13 cellular contexts compared by ENCODE assay signal in genomic region chr1:218384576-218384975, GRCh38. TPM values are rescaled to one million over a fixed set of nuclear protein-coding genes. Genes with fewer than 3 reads are reported as not detected.
DNase-seq lines count a peak whose midpoint lies in the region; ATAC-seq lines count a peak whose summit lies in the region.
"Had no signal": no experiment of that assay in that cellular context is flagged by ENCODE, and none has a peak within 500 bp of the region (broad histone marks: within the 10 kb centered on the region; RNA-seq: fewer than 3 reads in every experiment).

No MANE protein-coding gene starts in this region.

- peaks cover 32% of the 10 kb centered on the region for H3K4me1 ChIP-seq in SJSA1 (replicated peaks)

- DNase-seq in DMS153 (lab: John Stamatoyannopoulos, UW) (peak; percentile 60), NCI-H1436 treated with DMSO at 0.1 percent for 48 hours (lab: John Stamatoyannopoulos, UW) (peak; percentile 61), SJSA1 (ENCODE audit: low read depth in 1 of 2, low spot score in 2 of 2) (peak; percentile 70 to 76), iris pigment epithelial cell (ENCODE audit: low read depth) (peak; percentile 74), activated gamma-delta T cell treated with Interleukin-2 at 50 U/mL for 16 hours (no peak)
- no peak for DNase-seq in effector CD4-positive, alpha-beta T cell
- DNase-seq: activated naive CD4-positive, alpha-beta T cell; Caco-2; endodermal cell; small intestine; stimulated activated CD8-positive, alpha-beta memory T cell treated with anti-CD3 and anti-CD28 coated beads, Interleukin-4, amount 100 ng/mL, for 48 hours had no signal

- no peak for ATAC-seq in GM21447 (IDR thresholded peaks at IDR 0.05; ENCODE audit: unreplicated experiment)
- ATAC-seq in GM18519 (IDR thresholded peaks at IDR 0.05; ENCODE audit: low FRiP score, unreplicated experiment), result no peak

- no peaks in the 10 kb centered on the region for H3K27me3 ChIP-seq in SJSA1 (replicated peaks)

- H3K4me3 ChIP-seq in SJSA1, result no peak overlapping the region

- no peaks in the 10 kb centered on the region for H3K9me3 ChIP-seq in SJSA1 (replicated peaks)

- no peaks in the 10 kb centered on the region for H3K36me3 ChIP-seq in SJSA1

- H3K27ac ChIP-seq in SJSA1, result peak overlapping the region; percentile 23

RNA-seq across cellular contexts. Expression of gene TGFB2, which starts 39.4 kb away (rescaled TPM):
- total RNA-seq in SJSA1 (2014; rRNA removed; shearing (Covaris generic)), result 3.4 and 7.4 TPM in 2 replicates

Comparison
In these comparisons a context has a peak if more than half of its experiments do, and no peak if none do; other contexts are left out.
1. DNase-seq: peak in DMS153 (single experiment), NCI-H1436 treated with DMSO at 0.1 percent for 48 hours (single experiment), SJSA1 (2 of 2) and iris pigment epithelial cell (single experiment); none in activated gamma-delta T cell treated with Interleukin-2 at 50 U/mL for 16 hours (single experiment) and effector CD4-positive, alpha-beta T cell (single experiment).